In genomic region chr17:10695875-10696407, GRCh38 we compare ENCODE assay signal across 1 cellular context.
TF ChIP-seq lines count a peak whose summit lies in the region.

No MANE protein-coding gene starts in this region.

TF ChIP-seq in GM12878, 131 proteins besides CTCF, POLR2A, EP300 and RAD21:
- TF ChIP-seq, protein P1, sequence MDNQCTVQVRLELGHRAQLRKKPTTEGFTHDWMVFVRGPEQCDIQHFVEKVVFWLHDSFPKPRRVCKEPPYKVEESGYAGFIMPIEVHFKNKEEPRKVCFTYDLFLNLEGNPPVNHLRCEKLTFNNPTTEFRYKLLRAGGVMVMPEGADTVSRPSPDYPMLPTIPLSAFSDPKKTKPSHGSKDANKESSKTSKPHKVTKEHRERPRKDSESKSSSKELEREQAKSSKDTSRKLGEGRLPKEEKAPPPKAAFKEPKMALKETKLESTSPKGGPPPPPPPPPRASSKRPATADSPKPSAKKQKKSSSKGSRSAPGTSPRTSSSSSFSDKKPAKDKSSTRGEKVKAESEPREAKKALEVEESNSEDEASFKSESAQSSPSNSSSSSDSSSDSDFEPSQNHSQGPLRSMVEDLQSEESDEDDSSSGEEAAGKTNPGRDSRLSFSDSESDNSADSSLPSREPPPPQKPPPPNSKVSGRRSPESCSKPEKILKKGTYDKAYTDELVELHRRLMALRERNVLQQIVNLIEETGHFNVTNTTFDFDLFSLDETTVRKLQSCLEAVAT (IDR thresholded peaks at IDR 0.05) = peak; percentile 75
